In genomic region chr7:45061807-45062206, GRCh38 we compare ENCODE assay signal across 1 cellular context.
TF ChIP-seq lines count a peak whose summit lies in the region.

No MANE protein-coding gene starts in this region.

TF ChIP-seq in GM12878, 131 proteins besides CTCF, POLR2A, EP300 and RAD21:
- TF ChIP-seq MEF2A (IDR thresholded peaks at IDR 0.05; ENCODE audit: insufficient read depth, low read depth, low read length) (no peak), SPI1 (IDR thresholded peaks at IDR 0.05; ENCODE audit: borderline replicate concordance, insufficient read depth, low read depth, low read length) (peak; percentile 63; the same call in 1 of the 2 replicates), ZZZ3 (IDR thresholded peaks at IDR 0.05; ENCODE audit: control insufficient read depth, insufficient read length, low read depth) (no peak), NRF1 (conservative IDR thresholded peaks at IDR 0.05; ENCODE audit: low read depth, low read length) (no peak), ZBTB33 (IDR thresholded peaks at IDR 0.05) (no peak)
TF ChIP-seq in GM12878: peak in this region for 1.
